In the genomic region with DNA sequence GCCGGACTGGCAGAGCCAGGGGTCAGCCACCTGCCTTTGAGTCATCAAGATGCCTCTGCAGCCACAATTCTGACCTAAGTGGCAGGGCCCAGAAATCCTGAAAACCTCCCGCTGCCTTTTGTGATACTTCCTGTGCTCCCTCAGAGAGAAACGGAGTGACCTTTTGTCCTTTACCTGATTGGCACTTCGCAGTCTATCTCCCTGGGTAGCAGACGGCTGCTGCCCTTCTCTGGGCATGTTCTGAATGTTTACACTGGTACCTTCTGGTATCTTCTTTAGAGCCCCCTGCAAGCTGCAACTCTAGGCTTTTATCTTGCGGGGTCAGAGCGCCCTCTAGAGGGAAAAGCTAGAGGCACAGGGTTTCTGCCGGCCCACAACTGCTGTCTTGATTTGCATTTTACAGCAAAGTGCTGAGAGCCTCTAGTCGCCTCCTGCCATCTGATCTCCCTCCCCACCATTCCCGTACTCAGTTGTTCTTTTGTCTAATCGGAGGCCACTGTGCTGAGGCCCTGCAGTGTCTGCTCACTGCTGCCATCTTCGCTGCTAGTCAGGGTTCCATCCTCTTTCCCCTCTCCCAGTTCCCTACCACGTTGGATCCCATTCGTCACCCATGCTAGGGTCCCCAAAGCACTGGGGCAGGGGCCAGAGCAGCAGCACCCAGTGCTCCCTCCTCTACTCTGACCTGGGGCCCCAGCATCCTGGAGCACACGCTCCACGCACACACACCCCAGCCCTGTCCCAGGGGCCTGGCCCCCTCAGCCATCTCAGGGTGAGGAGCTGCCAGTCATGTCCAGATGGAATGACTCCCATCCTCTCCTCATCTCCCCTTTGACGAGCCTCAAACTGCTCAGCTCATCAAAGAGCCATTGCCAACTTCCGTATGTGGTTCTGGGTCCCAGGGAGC, we compare ENCODE assay signal across 8 cellular contexts. TPM values are rescaled to one million over a fixed set of nuclear protein-coding genes. Genes with fewer than 3 reads are reported as not detected.
DNase-seq lines count a peak whose midpoint lies in the region; ATAC-seq and TF ChIP-seq lines count a peak whose summit lies in the region.

No MANE protein-coding gene starts in this region.

- H3K27ac ChIP-seq in sigmoid colon = peak overlapping the region in 3 of 4 donors; percentile 37 to 56 (median 49)

- H3K9me3 ChIP-seq in sigmoid colon = no peaks in the 10 kb centered on the region

- ATAC-seq in HG02938 (IDR thresholded peaks at IDR 0.05; ENCODE audit: unreplicated experiment) (no peak), HG02970 (IDR thresholded peaks at IDR 0.05; ENCODE audit: low FRiP score, unreplicated experiment) (no peak)

- intact Hi-C loops in sigmoid colon (cut with DNase I) = loop anchor here (5.0 kb wide), 1 partner anchor 276 kb away; no protein-coding TSS in a partner anchor

- peak; percentile 80 for TF ChIP-seq CTCF in GM10248 (IDR thresholded peaks at IDR 0.05; ENCODE audit: control extremely low read depth, extremely low read depth, low read depth, missing control alignments)
- peak; percentile 93 for TF ChIP-seq CTCF in astrocyte of the cerebellum (IDR thresholded peaks at IDR 0.05; ENCODE audit: low read depth, low read length, missing control alignments)
- TF ChIP-seq CTCF in sigmoid colon (IDR thresholded peaks at IDR 0.05) = peak in 3 of 4 experiments; percentile 49 to 78 (median 63)

- TF ChIP-seq POLR2A in sigmoid colon (IDR thresholded peaks at IDR 0.05) = no peak

- DNase-seq in GM10248 (ENCODE audit: extremely low spot score) (peak; percentile 84), NCI-H128 (lab: John Stamatoyannopoulos, UW; ENCODE audit: unreplicated experiment) (peak; percentile 40), T-helper 9 cell (peak; percentile 41), astrocyte of the cerebellum (ENCODE audit: low read depth) (peak; percentile 31), hepatic stellate cell (ENCODE audit: low spot score) (peak; percentile 69), sigmoid colon (peak; percentile 62)

- in situ Hi-C loops in astrocyte of the cerebellum (cut with HindIII; ENCODE audit: low sequenced_read_pairs) = no loop called here

- TF ChIP-seq EP300 in sigmoid colon (IDR thresholded peaks at IDR 0.05) = no peak

- POLR2A ChIA-PET in GM10248 (lab: Yijun Ruan, JAX) = no interaction called here

- CTCF ChIA-PET in GM10248 (lab: Yijun Ruan, JAX) = interaction anchor here (0.6 to 8.4 kb wide), 18 partner anchors 8 to 346 kb away, joined by 3 to 75 read pairs (median 6); no protein-coding TSS in a partner anchor

- 59 to 72% methylated on average over 18 of the region's 18 CpGs for WGBS in sigmoid colon, 2 donors

- H3K27me3 ChIP-seq in sigmoid colon = no peaks in the 10 kb centered on the region

- H3K36me3 ChIP-seq in sigmoid colon = peaks cover 7 to 25% (median 10%) of the 10 kb centered on the region in 4 donors

- H3K4me3 ChIP-seq in astrocyte of the cerebellum (ENCODE audit: low read depth, low read length) (no peak overlapping the region), sigmoid colon (no peak overlapping the region)

- peaks cover 0 to 46% (median 21%) of the 10 kb centered on the region in 4 donors for H3K4me1 ChIP-seq in sigmoid colon

RNA-seq across cellular contexts. Expression of gene SPATA2, which starts 26.7 kb away (rescaled TPM):
- 1 to 10 TPM; 2.1 to 4.7 (median 2.7) TPM for total RNA-seq in sigmoid colon
- 10 to 100 TPM; 10.7 to 12.5 (median 10.8) TPM for polyA plus RNA-seq in sigmoid colon

RNA-seq across cellular contexts. Expression of gene RNF114, which starts 47.6 kb away (rescaled TPM):
- 100 to 1,000 TPM; 121 to 151 (median 136) TPM for total RNA-seq in sigmoid colon
- polyA plus RNA-seq in sigmoid colon = 10 to 100 TPM; 59.5 to 61.7 (median 61.0) TPM

Comparison
In these comparisons a context has a peak if more than half of its experiments do, and no peak if none do; other contexts are left out.
1. DNase-seq: peak in every context shown above with its lines; median percentile 84 in GM10248; 69 in hepatic stellate cell; 62 in sigmoid colon; 41 in T-helper 9 cell; 40 in NCI-H128; 31 in astrocyte of the cerebellum.